19 cellular contexts compared by ENCODE assay signal in the genomic region with DNA sequence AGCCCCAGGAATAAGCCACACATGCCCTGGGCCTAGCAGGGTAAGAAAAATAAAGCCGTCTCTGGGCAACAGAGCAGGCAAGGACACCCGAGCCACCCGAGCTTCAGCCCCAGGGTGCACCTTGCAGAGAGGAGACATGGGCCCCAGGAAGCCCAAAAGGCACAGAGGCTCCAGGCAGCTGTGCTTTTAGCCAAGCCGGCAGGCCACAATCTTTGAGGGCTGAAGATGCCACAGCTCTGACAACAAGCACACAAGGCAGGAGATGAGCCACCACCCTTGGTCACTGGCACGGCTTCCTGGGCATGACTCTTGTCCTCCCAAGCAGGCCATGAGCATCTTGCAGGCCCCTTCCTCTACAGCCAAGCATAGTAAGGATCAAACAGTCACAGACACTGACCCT.
DNase-seq lines count a peak whose midpoint lies in the region; ATAC-seq and TF ChIP-seq lines count a peak whose summit lies in the region.
"Had no signal": no experiment of that assay in that cellular context is flagged by ENCODE, and none has a peak within 500 bp of the region (broad histone marks: within the 10 kb centered on the region; RNA-seq: fewer than 3 reads in every experiment).

No MANE protein-coding gene starts in this region.

- peak overlapping the region in 6 of 11 experiments; percentile 46 to 83 (median 73); a peak in 12 of 22 replicates for H3K27ac ChIP-seq in BLaER1 treated with 17β-estradiol and CSF1 and Interleukin-3, amounts not matched to agents 10 nM and 100 nM
- H3K27ac ChIP-seq in angular gyrus (ENCODE audit: low read depth, low read length) (peak overlapping the region; percentile 53), gastroesophageal sphincter (peak overlapping the region in 3 of 4 donors; percentile 18 to 90 (median 48)), substantia nigra (ENCODE audit: low read depth, low read length, poor library complexity, severe bottlenecking) (peak overlapping the region; percentile 52)
- H3K27ac ChIP-seq: PC-9 had no signal

- TF ChIP-seq POLR2A in gastroesophageal sphincter (IDR thresholded peaks at IDR 0.05), result no peak

- TF ChIP-seq EP300 in gastroesophageal sphincter (IDR thresholded peaks at IDR 0.05), result no peak

- H3K4me3 ChIP-seq in BLaER1 treated with 17β-estradiol and CSF1 and Interleukin-3, amounts not matched to agents 10 nM and 100 nM, result peak overlapping the region in 4 of 10 experiments; percentile 10 to 36 (median 21); a peak in 1 of 20 replicates
- H3K4me3 ChIP-seq in gastroesophageal sphincter, result no peak overlapping the region
- H3K4me3 ChIP-seq: A549, GM12878, PC-9 had no signal

- H3K4me1 ChIP-seq in BLaER1 treated with 17β-estradiol and CSF1 and Interleukin-3, amounts not matched to agents 10 nM and 100 nM, result peaks cover 68 to 92% (median 84%) of the 10 kb centered on the region in 10 experiments
- H3K4me1 ChIP-seq in gastroesophageal sphincter, result peaks cover 0 to 89% (median 44%) of the 10 kb centered on the region in 3 donors

- peaks cover 0 to 10% (median 0%) of the 10 kb centered on the region in 11 experiments; a peak in 4 of 22 replicates for H3K36me3 ChIP-seq in BLaER1 treated with 17β-estradiol and CSF1 and Interleukin-3, amounts not matched to agents 10 nM and 100 nM
- no peaks in the 10 kb centered on the region for H3K36me3 ChIP-seq in gastroesophageal sphincter

- no peaks in the 10 kb centered on the region for H3K9me3 ChIP-seq in BLaER1 treated with 17β-estradiol and CSF1 and Interleukin-3, amounts not matched to agents 10 nM and 100 nM (replicated peaks in 1 of 11)
- no peaks in the 10 kb centered on the region for H3K9me3 ChIP-seq in gastroesophageal sphincter
- H3K9me3 ChIP-seq: A549 had no signal

- H3K4me2 ChIP-seq in BLaER1 treated with 17β-estradiol and CSF1 and Interleukin-3, amounts not matched to agents 10 nM and 100 nM, result peak overlapping the region; percentile 64 to 94 (median 87)
- H3K4me2 ChIP-seq: PC-9 had no signal

- no peaks in the 10 kb centered on the region for H3K27me3 ChIP-seq in BLaER1 treated with 17β-estradiol and CSF1 and Interleukin-3, amounts not matched to agents 10 nM and 100 nM
- no peaks in the 10 kb centered on the region for H3K27me3 ChIP-seq in gastroesophageal sphincter

- WGBS in gastroesophageal sphincter (ENCODE audit: low coverage in 1 of 2), 2 donors, result 100% methylated on average over 3 of the region's 5 CpGs; no CpG with 5 or more reads in 1 of the 2 donors

- H3K9ac ChIP-seq in BLaER1 treated with 17β-estradiol and CSF1 and Interleukin-3, amounts not matched to agents 10 nM and 100 nM, result peak overlapping the region in 7 of 11 experiments; percentile 3 to 69 (median 52); a peak in 10 of 22 replicates

- peaks cover 42 to 99% (median 79%) of the 10 kb centered on the region in 11 experiments; a peak in 21 of 22 replicates for H4K20me1 ChIP-seq in BLaER1 treated with 17β-estradiol and CSF1 and Interleukin-3, amounts not matched to agents 10 nM and 100 nM

- DNase-seq in substantia nigra (lab: John Stamatoyannopoulos, UW) (no peak), activated gamma-delta T cell treated with Interleukin-2 at 50 U/mL for 16 hours (no peak), SHP77 (lab: John Stamatoyannopoulos, UW) (no peak)
- DNase-seq: CD8-positive, alpha-beta T cell; DMS53; EL; KBM-7; NCI-H187; NCI-H2107; NCI-H510A; NCI-H774; PC-9 had no signal

- no peak for TF ChIP-seq CTCF in gastroesophageal sphincter (IDR thresholded peaks at IDR 0.05)

- ATAC-seq in gastroesophageal sphincter, result no peak
- no peak for ATAC-seq in HG02623 (IDR thresholded peaks at IDR 0.05; ENCODE audit: unreplicated experiment)
- ATAC-seq: A549; CD8-positive, alpha-beta T cell; GM12878; HepG2 had no signal
